9 cellular contexts compared by ENCODE assay signal in the genomic region with DNA sequence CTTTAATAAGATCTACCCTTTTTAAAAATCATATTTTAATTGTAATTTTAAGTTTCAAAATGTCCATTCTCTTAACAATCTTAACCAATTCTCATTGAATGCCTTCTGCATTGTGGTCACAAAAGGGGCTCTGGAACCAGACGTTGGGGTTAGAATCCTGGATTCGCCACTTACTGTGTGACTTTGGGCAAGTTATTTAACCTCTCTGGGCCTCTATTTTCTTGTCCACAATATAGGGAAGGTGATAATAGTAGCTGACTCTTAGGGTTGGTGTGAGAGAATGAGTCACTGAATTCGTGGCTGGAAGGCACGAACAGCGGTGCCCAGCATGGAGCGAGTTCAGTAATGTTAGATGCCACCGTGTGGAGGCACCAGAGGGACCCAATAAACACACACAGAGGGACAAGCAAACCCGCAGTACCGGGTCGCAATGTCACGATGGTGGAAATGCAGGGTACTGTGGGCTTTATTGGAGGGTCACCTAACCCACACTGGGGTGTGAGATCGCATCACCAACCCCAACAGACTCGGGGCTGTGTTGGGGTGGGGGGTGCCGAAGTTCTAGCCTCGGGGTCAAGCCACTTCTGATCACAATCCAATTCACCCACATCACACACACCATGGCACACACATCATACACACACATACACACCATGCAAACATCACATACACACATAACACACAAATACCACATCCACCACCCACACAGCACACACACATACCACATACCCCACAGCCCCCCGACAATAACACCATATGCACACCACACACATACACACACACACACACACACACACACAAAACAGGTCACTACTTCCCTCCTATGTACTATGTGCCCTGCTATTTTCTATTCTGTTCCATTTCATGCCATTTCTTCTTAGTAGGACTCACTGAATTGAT. TPM values are rescaled to one million over a fixed set of nuclear protein-coding genes. Genes with fewer than 3 reads are reported as not detected.
DNase-seq lines count a peak whose midpoint lies in the region; ATAC-seq, FAIRE-seq and TF ChIP-seq lines count a peak whose summit lies in the region.
"Had no signal": no experiment of that assay in that cellular context is flagged by ENCODE, and none has a peak within 500 bp of the region (broad histone marks: within the 10 kb centered on the region; RNA-seq: fewer than 3 reads in every experiment).

No MANE protein-coding gene starts in this region.

- H2BK12ac ChIP-seq in trophoblast cell (ENCODE audit: low read length) = no peak overlapping the region

- H3K36me3 ChIP-seq in PC-9 (ENCODE audit: low read depth) (no peaks in the 10 kb centered on the region), trophoblast cell (ENCODE audit: control insufficient read depth in 1 of 2, insufficient read depth in 2 of 2, low read length in 2 of 2) (no peaks in the 10 kb centered on the region)
- H3K36me3 ChIP-seq: MG63 had no signal

- no peak overlapping the region for H2BK120ac ChIP-seq in trophoblast cell (ENCODE audit: insufficient read depth, low read length, poor library complexity)

- H3K79me1 ChIP-seq in trophoblast cell (ENCODE audit: low read length) = no peaks in the 10 kb centered on the region

- H3K23ac ChIP-seq in trophoblast cell (ENCODE audit: low read length) = no peak overlapping the region

- H2AFZ ChIP-seq in PC-9 (no peak overlapping the region), trophoblast cell (ENCODE audit: insufficient read depth, low read length, poor library complexity) (no peak overlapping the region)

- H3K14ac ChIP-seq in trophoblast cell (ENCODE audit: low read length) = no peak overlapping the region

- TF ChIP-seq CTCF in PC-9 (conservative IDR thresholded peaks at IDR 0.05) = no peak

- no peak for ATAC-seq in GM19467 (IDR thresholded peaks at IDR 0.05; ENCODE audit: unreplicated experiment)

- H4K91ac ChIP-seq in trophoblast cell (ENCODE audit: low read depth, low read length) = no peak overlapping the region

- CTCF ChIA-PET in PC-9 (lab: Charles Lee) = no interaction called here

- H3K9me2 ChIP-seq in PC-9 (ENCODE audit: insufficient read depth) = no peaks in the 10 kb centered on the region

- no peaks in the 10 kb centered on the region for H3K9me3 ChIP-seq in PC-9 (ENCODE audit: insufficient read depth, low read depth)
- peaks cover 2% of the 10 kb centered on the region for H3K9me3 ChIP-seq in trophoblast cell (ENCODE audit: insufficient read depth, low read depth, low read length)
- H3K9me3 ChIP-seq: MG63 had no signal

- WGBS in trophoblast cell (ENCODE audit: extremely low coverage, insufficient coverage, insufficient read length) = no CpG with 5 or more reads among the region's 16 CpGs

- H3K4me3 ChIP-seq in PC-9 (no peak overlapping the region), trophoblast cell (ENCODE audit: low read depth, low read length) (no peak overlapping the region)
- H3K4me3 ChIP-seq: MG63 had no signal

- TF ChIP-seq POLR2A in GM12891 (IDR thresholded peaks at IDR 0.05; ENCODE audit: low read depth, low read length) = no peak

- no peak overlapping the region for H3K18ac ChIP-seq in trophoblast cell (ENCODE audit: low read length)

- BruUV-seq in PC-9 (replicated peaks; lab: Mats Ljungman, UMichigan) = no TSS peak

- no peak for DNase-seq in GM12891 (ENCODE audit: insufficient read length, low spot score)
- no peak for DNase-seq in PC-9
- no peak for DNase-seq in epithelial cell of prostate (ENCODE audit: low read depth, low spot score)
- peak; percentile 57 to 65 for DNase-seq in trophoblast cell
- DNase-seq in activated CD8-positive, alpha-beta memory T cell treated with anti-CD3 and anti-CD28 coated beads, Interleukin-2, amount 50 U/mL, for 4 hours = no peak
- DNase-seq in NCI-H345 (lab: John Stamatoyannopoulos, UW) = no peak
- no peak for DNase-seq in cardiac septum (ENCODE audit: low spot score)

- no peak overlapping the region for H4K8ac ChIP-seq in trophoblast cell (ENCODE audit: low read depth, low read length)

- FAIRE-seq in GM12891 (lab: Jason Lieb, UNC) = peak; percentile 61

- H3F3A ChIP-seq in PC-9 (ENCODE audit: insufficient read depth, low read depth) = peaks cover 8% of the 10 kb centered on the region; the same call in 1 of the 2 replicates

- H3K79me2 ChIP-seq in PC-9 (ENCODE audit: low read depth) (no peaks in the 10 kb centered on the region), trophoblast cell (ENCODE audit: control insufficient read depth, insufficient read depth, low read length, poor library complexity) (no peaks in the 10 kb centered on the region)

- H4K12ac ChIP-seq in trophoblast cell (ENCODE audit: low read depth, low read length) = no peak overlapping the region

- intact Hi-C loops in PC-9 (cut with micrococcal nuclease; ENCODE audit: unreplicated experiment) (no loop called here), cardiac septum (cut with DNase I) (no loop called here)

- H2AK5ac ChIP-seq in trophoblast cell (ENCODE audit: low read length) = no peak overlapping the region

- H3K27me3 ChIP-seq in PC-9 (ENCODE audit: insufficient read depth, low read depth) = no peaks in the 10 kb centered on the region
- no peaks in the 10 kb centered on the region for H3K27me3 ChIP-seq in trophoblast cell (ENCODE audit: insufficient read depth, low read length)
- H3K27me3 ChIP-seq: MG63 had no signal

- H3K27ac ChIP-seq in PC-9 = peak overlapping the region; percentile 50; the same call in 1 of the 2 replicates
- peak overlapping the region; percentile 73 for H3K27ac ChIP-seq in epithelial cell of prostate
- H3K27ac ChIP-seq in trophoblast cell (ENCODE audit: low read depth, low read length) = no peak overlapping the region

- POLR2A ChIA-PET in PC-9 (lab: Charles Lee; ENCODE audit: unreplicated experiment) = interaction anchor here (0.6 kb wide), 1 partner anchor 202 kb away, joined by 6 read pairs; no protein-coding TSS in a partner anchor

- H3K4me2 ChIP-seq in PC-9 (no peak overlapping the region), trophoblast cell (ENCODE audit: low read length) (no peak overlapping the region)

- no peak overlapping the region for H3K4ac ChIP-seq in trophoblast cell (ENCODE audit: low read depth, low read length)

- no peaks in the 10 kb centered on the region for H4K20me1 ChIP-seq in PC-9 (ENCODE audit: insufficient read depth)

- H3K4me1 ChIP-seq in PC-9 (replicated peaks; ENCODE audit: insufficient read depth) (peaks cover 13% of the 10 kb centered on the region), trophoblast cell (ENCODE audit: control insufficient read depth in 1 of 2, insufficient read depth in 2 of 2, low read length in 2 of 2) (no peaks in the 10 kb centered on the region)

- no peak overlapping the region for H3K9ac ChIP-seq in trophoblast cell (ENCODE audit: low read length)

- H2BK5ac ChIP-seq in trophoblast cell (ENCODE audit: low read depth, low read length, poor library complexity) = no peak overlapping the region

TF ChIP-seq in GM12891, 5 proteins besides CTCF, POLR2A, EP300 and RAD21:
- TF ChIP-seq TAF1 (IDR thresholded peaks at IDR 0.05; ENCODE audit: low read depth, low read length) (no peak), POU2F2 (IDR thresholded peaks at IDR 0.05; ENCODE audit: low read depth, low read length) (no peak), PAX5 (IDR thresholded peaks at IDR 0.05; ENCODE audit: insufficient read depth, low read length, severe bottlenecking) (no peak), POLR2AphosphoS5 (IDR thresholded peaks at IDR 0.05; ENCODE audit: low read depth, low read length) (no peak), SPI1 (IDR thresholded peaks at IDR 0.05; ENCODE audit: low read depth, low read length) (no peak)

RNA-seq across cellular contexts. Expression of a gene that starts 27.0 kb away (rescaled TPM):
- polyA plus RNA-seq in GM12891 (2012; ENCODE audit: low read depth, missing spikeins) = 38.2 TPM
- total RNA-seq in PC-9 (2021) (8.5 and 10.3 TPM in 2 replicates), cardiac septum (14.4 TPM)
- 7.0 and 7.9 TPM in 2 replicates for polyA plus RNA-seq in trophoblast cell (2013)

Comparison
In these comparisons a context has a peak if more than half of its experiments do, and no peak if none do; other contexts are left out.
1. DNase-seq: peak in trophoblast cell (2 of 2); none in GM12891 (single experiment), PC-9 (0 of 2), epithelial cell of prostate (single experiment), activated CD8-positive, alpha-beta memory T cell treated with anti-CD3 and anti-CD28 coated beads, Interleukin-2, amount 50 U/mL, for 4 hours (single experiment), NCI-H345 (single experiment) and cardiac septum (single experiment).